In the genomic region with DNA sequence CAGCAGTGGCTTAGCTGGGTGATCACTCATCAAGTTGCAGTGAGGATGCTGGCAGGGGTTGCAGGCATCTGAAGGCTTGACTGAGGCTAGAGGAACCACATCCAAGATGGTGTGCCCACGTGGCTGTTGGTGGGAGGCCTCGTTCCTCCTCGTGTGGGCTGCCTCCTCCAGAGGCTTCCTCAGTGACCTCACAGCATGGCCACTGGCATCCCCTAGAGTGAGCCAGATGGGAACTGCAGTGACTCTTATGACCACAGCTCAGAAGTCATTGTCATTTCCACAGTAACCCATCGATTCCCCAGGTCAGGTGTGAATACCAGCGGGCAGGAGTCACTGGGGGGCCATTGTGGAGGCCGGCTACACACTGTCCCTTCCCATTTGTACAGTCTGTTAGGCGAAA, we compare ENCODE assay signal across 30 cellular contexts.
"Had no signal": no experiment of that assay in that cellular context is flagged by ENCODE, and none has a peak within 500 bp of the region (broad histone marks: within the 10 kb centered on the region; RNA-seq: fewer than 3 reads in every experiment).

No MANE protein-coding gene starts in this region.

- H3K9me3 ChIP-seq: SJCRH30 had no signal

- ATAC-seq: activated CD4-positive, alpha-beta T cell treated with anti-CD3 and anti-CD28 coated beads for 36 hours; activated T-cell treated with anti-CD3 and anti-CD28 coated beads, Interleukin-2, amount 50 U/mL, for 72 hours; activated T-helper 17 cell treated with anti-CD3 and anti-CD28 coated beads, Interleukin-2, amount 50 U/mL, for 72 hours; Panc1 had no signal

- H3K27ac Mint-ChIP-seq: activated CD4-positive, alpha-beta memory T cell treated with anti-CD3 and anti-CD28 coated beads for 36 hours; activated CD4-positive, alpha-beta T cell treated with anti-CD3 and anti-CD28 coated beads for 36 hours; activated naive CD8-positive, alpha-beta T cell treated with anti-CD3 and anti-CD28 coated beads for 36 hours; activated T-cell treated with anti-CD3 and anti-CD28 coated beads, Interleukin-2, amount 50 U/mL, for 72 hours; activated T-helper 17 cell treated with anti-CD3 and anti-CD28 coated beads, Interleukin-2, amount 50 U/mL, for 72 hours had no signal

- H3K4me3 ChIP-seq: SJCRH30, SK-N-MC had no signal

- DNase-seq: activated CD4-positive, alpha-beta memory T cell treated with anti-CD3 and anti-CD28 coated beads for 36 hours; activated CD4-positive, alpha-beta T cell treated with anti-CD3 and anti-CD28 coated beads for 36 hours; activated CD4-positive, alpha-beta T cell treated with anti-CD3 and anti-CD28 coated beads, Interleukin-2, amount 50 U/mL, for 1 hour; activated CD8-positive, alpha-beta memory T cell treated with anti-CD3 and anti-CD28 coated beads, Interleukin-2, amount 50 U/mL, for 4 hours; activated effector memory CD4-positive, alpha-beta T cell treated with anti-CD3 and anti-CD28 coated beads, Interleukin-2, amount 50 U/mL, for 16 hours; activated naive CD4-positive, alpha-beta T cell; activated naive CD4-positive, alpha-beta T cell treated with anti-CD3 and anti-CD28 coated beads, Interleukin-2, amount 50 U/mL, for 16 hours; activated naive CD8-positive, alpha-beta T cell treated with anti-CD3 and anti-CD28 coated beads for 36 hours; activated T-cell treated with anti-CD3 and anti-CD28 coated beads for 4 hours; activated T-cell treated with anti-CD3 and anti-CD28 coated beads, Interleukin-2, amount 50 U/mL, for 72 hours; amniotic stem cell; brain microvascular endothelial cell; central memory CD4-positive, alpha-beta T cell; Karpas-422; KBM-7; MV-4-11; NCI-H1092 treated with DMSO at 0.1 percent for 48 hours; NCI-H1417; NCI-H1694; NCI-H1930; NCI-H2081 treated with DMSO at 0.1 percent for 48 hours; NCI-H345; NCI-H524 treated with DMSO at 0.1 percent for 48 hours; SHP77; SJCRH30; T1000; WERI-Rb-1 had no signal

- H3K9me3 Mint-ChIP-seq: activated CD4-positive, alpha-beta memory T cell treated with anti-CD3 and anti-CD28 coated beads for 36 hours; activated naive CD8-positive, alpha-beta T cell treated with anti-CD3 and anti-CD28 coated beads for 36 hours; activated T-cell treated with anti-CD3 and anti-CD28 coated beads, Interleukin-2, amount 50 U/mL, for 72 hours; activated T-helper 17 cell treated with anti-CD3 and anti-CD28 coated beads, Interleukin-2, amount 50 U/mL, for 72 hours had no signal

- H3K4me1 Mint-ChIP-seq: activated CD4-positive, alpha-beta T cell treated with anti-CD3 and anti-CD28 coated beads for 36 hours; activated naive CD8-positive, alpha-beta T cell treated with anti-CD3 and anti-CD28 coated beads for 36 hours; activated T-helper 17 cell treated with anti-CD3 and anti-CD28 coated beads, Interleukin-2, amount 50 U/mL, for 72 hours had no signal

- H3K27ac ChIP-seq: brain microvascular endothelial cell, SJCRH30, SK-N-MC, WERI-Rb-1 had no signal

- H3K27me3 ChIP-seq: brain microvascular endothelial cell, SJCRH30 had no signal

- H3K4me3 Mint-ChIP-seq: activated CD4-positive, alpha-beta memory T cell treated with anti-CD3 and anti-CD28 coated beads for 36 hours; activated CD4-positive, alpha-beta T cell treated with anti-CD3 and anti-CD28 coated beads for 36 hours; activated naive CD8-positive, alpha-beta T cell treated with anti-CD3 and anti-CD28 coated beads for 36 hours; activated T-cell treated with anti-CD3 and anti-CD28 coated beads, Interleukin-2, amount 50 U/mL, for 72 hours; activated T-helper 17 cell treated with anti-CD3 and anti-CD28 coated beads, Interleukin-2, amount 50 U/mL, for 72 hours had no signal

- H3K4me1 ChIP-seq: SJCRH30 had no signal

- H3K27me3 Mint-ChIP-seq: activated CD4-positive, alpha-beta memory T cell treated with anti-CD3 and anti-CD28 coated beads for 36 hours; activated CD4-positive, alpha-beta T cell treated with anti-CD3 and anti-CD28 coated beads for 36 hours; activated naive CD8-positive, alpha-beta T cell treated with anti-CD3 and anti-CD28 coated beads for 36 hours; activated T-helper 17 cell treated with anti-CD3 and anti-CD28 coated beads, Interleukin-2, amount 50 U/mL, for 72 hours had no signal
